ENCODE assay signal across 8 cellular contexts in genomic region chr11:69888671-69889076, GRCh38.
A peak's percentile ranks its signal among the peaks of the same experiment; 100 is the strongest.
DNase-seq lines count a peak whose midpoint lies in the region; ATAC-seq and TF ChIP-seq lines count a peak whose summit lies in the region.

No MANE protein-coding gene starts in this region.

- no peak overlapping the region for H3K4me3 ChIP-seq in SJSA1
- no peak overlapping the region for H3K4me3 ChIP-seq in psoas muscle

- no peaks in the 10 kb centered on the region for H3K36me3 ChIP-seq in SJSA1
- H3K36me3 ChIP-seq in psoas muscle (ENCODE audit: insufficient read depth in 1 of 2, low read depth in 1 of 2) = no peaks in the 10 kb centered on the region

- H3K9me3 ChIP-seq in SJSA1 (replicated peaks) = no peaks in the 10 kb centered on the region
- H3K9me3 ChIP-seq in psoas muscle = no peaks in the 10 kb centered on the region

- H3K27me3 ChIP-seq in SJSA1 (replicated peaks) (peaks cover under 1% of the 10 kb centered on the region; the same call in 1 of the 2 replicates), psoas muscle (ENCODE audit: insufficient read depth in 3 of 3, low read length in 2 of 3) (peaks cover 0 to 37% (median 4%) of the 10 kb centered on the region in 3 donors)

- peak; percentile 74 for TF ChIP-seq CTCF in psoas muscle (IDR thresholded peaks at IDR 0.05)

- H3K27ac ChIP-seq in SJSA1 (no peak overlapping the region), psoas muscle (no peak overlapping the region)

- H3K4me1 ChIP-seq in SJSA1 (replicated peaks) (peaks cover 23% of the 10 kb centered on the region), psoas muscle (no peaks in the 10 kb centered on the region)

- ATAC-seq in psoas muscle (peak; percentile 42 to 71 (median 59)), GM18868 (IDR thresholded peaks at IDR 0.05; ENCODE audit: unreplicated experiment) (no peak), HG03378 (IDR thresholded peaks at IDR 0.05; ENCODE audit: unreplicated experiment) (no peak)

- DNase-seq in DMS153 treated with DMSO at 0.1 percent for 48 hours (lab: John Stamatoyannopoulos, UW; ENCODE audit: unreplicated experiment) = peak; percentile 50
- DNase-seq in KG1 (lab: John Stamatoyannopoulos, UW) = peak; percentile 64
- DNase-seq in SJSA1 (ENCODE audit: low read depth in 1 of 2, low spot score in 2 of 2) = peak; percentile 86 to 90
- DNase-seq in activated naive CD4-positive, alpha-beta T cell (lab: John Stamatoyannopoulos, UW) = peak; percentile 16 to 54 (median 46)
- peak; percentile 55 for DNase-seq in glomerular visceral epithelial cell (ENCODE audit: extremely low spot score)
- peak; percentile 47 to 70 for DNase-seq in psoas muscle

- intact Hi-C loops in psoas muscle (cut with DNase I) = loop anchor here in 1 of 2 donors (5.0 kb wide), 1 partner anchor 201 kb away; no protein-coding TSS in a partner anchor

- WGBS in psoas muscle, 3 donors = 4 to 10% (median 5%) methylated on average over 7 of the region's 7 CpGs

Comparison
In these comparisons a context has a peak if more than half of its experiments do, and no peak if none do; other contexts are left out.
1. ATAC-seq: peak in psoas muscle (4 of 4); none in GM18868 (single experiment) and HG03378 (single experiment).
2. Peak in every context shown above with its lines, with median percentiles within 50 percentile points of each other: DNase-seq.